Comparison of ENCODE assay signal across 9 cellular contexts in the genomic region with DNA sequence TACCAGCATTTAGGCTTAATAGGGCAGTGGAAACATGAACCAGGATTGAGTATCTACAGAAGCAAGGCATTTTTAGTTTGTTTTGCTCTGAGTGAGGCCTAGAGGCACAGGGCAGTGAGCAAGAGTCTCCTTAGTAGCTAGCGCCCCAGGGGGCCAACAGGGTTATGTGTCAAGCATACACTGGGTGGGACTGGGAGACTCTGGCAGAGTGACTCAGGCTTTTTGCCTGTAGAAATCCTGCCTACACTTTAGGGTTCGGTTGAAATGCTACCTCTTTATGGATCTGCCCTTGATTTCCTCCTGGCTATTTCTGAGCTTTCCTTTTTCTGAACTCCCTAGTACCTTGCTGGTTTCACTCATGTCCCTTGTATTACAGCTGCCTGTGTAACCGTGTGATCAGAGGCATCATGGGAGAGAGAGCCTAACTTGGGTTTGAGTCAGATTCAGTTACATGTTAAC.
DNase-seq lines count a peak whose midpoint lies in the region; ATAC-seq and TF ChIP-seq lines count a peak whose summit lies in the region.
"Had no signal": no experiment of that assay in that cellular context is flagged by ENCODE, and none has a peak within 500 bp of the region (broad histone marks: within the 10 kb centered on the region; RNA-seq: fewer than 3 reads in every experiment).

No MANE protein-coding gene starts in this region.

- H3K27ac ChIP-seq in sigmoid colon: peak overlapping the region in 3 of 4 donors; percentile 40 to 55 (median 46)
- no peak overlapping the region for H3K27ac ChIP-seq in Peyer's patch
- peak overlapping the region in 2 of 5 donors; percentile 7 to 58 for H3K27ac ChIP-seq in stomach

- H3K4me1 ChIP-seq in sigmoid colon (peaks cover 0 to 31% (median 21%) of the 10 kb centered on the region in 4 donors), Peyer's patch (no peaks in the 10 kb centered on the region), stomach (peaks cover 14 to 52% (median 31%) of the 10 kb centered on the region in 4 donors)

- TF ChIP-seq POLR2A in sigmoid colon (IDR thresholded peaks at IDR 0.05) (no peak), Peyer's patch (IDR thresholded peaks at IDR 0.05) (no peak), stomach (IDR thresholded peaks at IDR 0.05) (no peak)

- peak; percentile 38 for ATAC-seq in GM21447 (IDR thresholded peaks at IDR 0.05; ENCODE audit: unreplicated experiment)
- no peak for ATAC-seq in GM19455 (IDR thresholded peaks at IDR 0.05; ENCODE audit: unreplicated experiment)
- no peak for ATAC-seq in HG03521 (IDR thresholded peaks at IDR 0.05; ENCODE audit: unreplicated experiment)

- WGBS in sigmoid colon, 2 donors: 33 to 57% methylated on average over 3 of the region's 3 CpGs
- WGBS in stomach, 5 donors: 26 to 31% (median 29%) methylated on average over 3 of the region's 3 CpGs

- peak; percentile 35 for TF ChIP-seq CTCF in fibroblast of villous mesenchyme (IDR thresholded peaks at IDR 0.05; ENCODE audit: insufficient read depth, low read depth, low read length)
- no peak for TF ChIP-seq CTCF in sigmoid colon (IDR thresholded peaks at IDR 0.05)
- TF ChIP-seq CTCF in Peyer's patch (IDR thresholded peaks at IDR 0.05): no peak
- TF ChIP-seq CTCF in stomach (IDR thresholded peaks at IDR 0.05): no peak

- H3K4me3 ChIP-seq in fibroblast of villous mesenchyme (ENCODE audit: low read depth, low read length): no peak overlapping the region
- no peak overlapping the region for H3K4me3 ChIP-seq in sigmoid colon
- H3K4me3 ChIP-seq in Peyer's patch: no peak overlapping the region
- H3K4me3 ChIP-seq in stomach: no peak overlapping the region

- DNase-seq in RPMI7951 (ENCODE audit: low read depth) (peak; percentile 95), fibroblast of villous mesenchyme (ENCODE audit: low read depth) (peak; percentile 78), sigmoid colon (peak; percentile 67), Peyer's patch (no peak), stomach (no peak)
- DNase-seq: naive B cell had no signal

- no peaks in the 10 kb centered on the region for H3K27me3 ChIP-seq in sigmoid colon
- H3K27me3 ChIP-seq in Peyer's patch: no peaks in the 10 kb centered on the region
- no peaks in the 10 kb centered on the region for H3K27me3 ChIP-seq in stomach

- TF ChIP-seq EP300 in sigmoid colon (IDR thresholded peaks at IDR 0.05) (no peak), stomach (IDR thresholded peaks at IDR 0.05) (no peak)

- H3K9me3 ChIP-seq in sigmoid colon (no peaks in the 10 kb centered on the region), Peyer's patch (no peaks in the 10 kb centered on the region), stomach (no peaks in the 10 kb centered on the region)

- H3K36me3 ChIP-seq in sigmoid colon (peaks cover 0 to 19% (median 1%) of the 10 kb centered on the region in 4 donors), Peyer's patch (peaks cover 0 to 19% (median 0%) of the 10 kb centered on the region in 3 donors), stomach (peaks cover 0 to 23% (median 17%) of the 10 kb centered on the region in 4 donors)

- intact Hi-C loops in sigmoid colon (cut with DNase I) (loop anchor here (5.0 to 10.0 kb wide), 4 partner anchors 120 to 758 kb away; partner anchors contain the start of gene RARB), stomach (cut with DNase I; ENCODE audit: low total_unique reads) (loop anchor here (10.0 kb wide), 2 partner anchors 628 to 818 kb away; no protein-coding TSS in a partner anchor)

Comparison
In these comparisons a context has a peak if more than half of its experiments do, and no peak if none do; other contexts are left out.
1. DNase-seq: peak in RPMI7951 (single experiment), fibroblast of villous mesenchyme (single experiment) and sigmoid colon (single experiment); none in Peyer's patch (0 of 3) and stomach (single experiment).
2. H3K27ac ChIP-seq: peak in sigmoid colon (3 of 4); none in Peyer's patch (0 of 4).